In genomic region chr4:56870927-56871326, GRCh38 we compare ENCODE assay signal across 11 cellular contexts. TPM values are rescaled to one million over a fixed set of nuclear protein-coding genes. Genes with fewer than 3 reads are reported as not detected.
DNase-seq lines count a peak whose midpoint lies in the region; ATAC-seq and TF ChIP-seq lines count a peak whose summit lies in the region.
"Had no signal": no experiment of that assay in that cellular context is flagged by ENCODE, and none has a peak within 500 bp of the region (broad histone marks: within the 10 kb centered on the region; RNA-seq: fewer than 3 reads in every experiment).

No MANE protein-coding gene starts in this region.

- no peaks in the 10 kb centered on the region for H3K36me3 Mint-ChIP-seq in WTC11
- no peaks in the 10 kb centered on the region for H3K36me3 Mint-ChIP-seq in nephron (ENCODE audit: low read depth)
- H3K36me3 Mint-ChIP-seq: natural killer cell treated with Interleukin-12 subunit alpha and Interleukin-12 subunit beta and Interleukin-15 and Interleukin-18, amount 100 ng/mL, for 72 hours had no signal

- ATAC-seq in WTC11 (peak; percentile 5; the same call in 1 of the 2 replicates), HG02885 (IDR thresholded peaks at IDR 0.05; ENCODE audit: poor library complexity, unreplicated experiment) (no peak)

- POLR2A ChIA-PET in WTC11 (lab: Charles Lee), result no interaction called here

- peaks cover 33% of the 10 kb centered on the region for H3K4me1 Mint-ChIP-seq in WTC11
- peaks cover 15% of the 10 kb centered on the region for H3K4me1 Mint-ChIP-seq in nephron

- no peaks in the 10 kb centered on the region for H3K27me3 Mint-ChIP-seq in WTC11 (ENCODE audit: low read depth)
- H3K27me3 Mint-ChIP-seq in nephron (ENCODE audit: low read depth), result no peaks in the 10 kb centered on the region
- H3K27me3 Mint-ChIP-seq: natural killer cell treated with Interleukin-12 subunit alpha and Interleukin-12 subunit beta and Interleukin-15 and Interleukin-18, amount 100 ng/mL, for 72 hours had no signal

- TF ChIP-seq CTCF in WTC11 (IDR thresholded peaks at IDR 0.05) (no peak), nephron (IDR thresholded peaks at IDR 0.05; ENCODE audit: unreplicated experiment in 3 of 3) (no peak)

- H3K27ac Mint-ChIP-seq in WTC11 (no peak overlapping the region; the same call in 1 of the 2 replicates), nephron (peak overlapping the region; percentile 92 to 95 (median 93))
- H3K27ac Mint-ChIP-seq: natural killer cell treated with Interleukin-12 subunit alpha and Interleukin-12 subunit beta and Interleukin-15 and Interleukin-18, amount 100 ng/mL, for 72 hours had no signal

- CTCF ChIA-PET in WTC11 (lab: Charles Lee), result interaction anchor here (0.6 to 1.2 kb wide), 2 partner anchors 26 to 765 kb away, joined by 3 read pairs; no protein-coding TSS in a partner anchor

- H3K4me3 Mint-ChIP-seq in WTC11 (no peak overlapping the region), nephron (no peak overlapping the region)
- H3K4me3 Mint-ChIP-seq: natural killer cell treated with Interleukin-12 subunit alpha and Interleukin-12 subunit beta and Interleukin-15 and Interleukin-18, amount 100 ng/mL, for 72 hours had no signal

- DNase-seq in COR-L47 (lab: John Stamatoyannopoulos, UW), result peak; percentile 59
- DNase-seq in NCI-H1092 treated with DMSO at 0.1 percent for 48 hours (lab: John Stamatoyannopoulos, UW), result peak; percentile 89
- DNase-seq in WTC11 (ENCODE audit: low spot score), result no peak
- no peak for DNase-seq in HUDEP-2 (lab: John Stamatoyannopoulos, UW; ENCODE audit: unreplicated experiment in 76 of 76)
- DNase-seq in cerebellar nuclear complex (lab: John Stamatoyannopoulos, UW), result no peak
- no peak for DNase-seq in mucosa of gallbladder (ENCODE audit: low spot score)
- DNase-seq: activated CD4-positive, alpha-beta T cell treated with anti-CD3 and anti-CD28 coated beads for 4 hours had no signal

- no peaks in the 10 kb centered on the region for H3K9me3 Mint-ChIP-seq in WTC11
- no peaks in the 10 kb centered on the region for H3K9me3 Mint-ChIP-seq in nephron
- H3K9me3 Mint-ChIP-seq: natural killer cell treated with Interleukin-12 subunit alpha and Interleukin-12 subunit beta and Interleukin-15 and Interleukin-18, amount 100 ng/mL, for 72 hours had no signal

TF ChIP-seq in WTC11, 78 proteins besides CTCF, POLR2A, EP300 and RAD21:
- TF ChIP-seq E2F1 (CRISPR knock-in tag; IDR thresholded peaks at IDR 0.05) (no peak), ETV6 (CRISPR knock-in tag; IDR thresholded peaks at IDR 0.05) (no peak), STAT6 (CRISPR knock-in tag; conservative IDR thresholded peaks at IDR 0.05; ENCODE audit: low read depth) (no peak), JAZF1 (CRISPR knock-in tag; IDR thresholded peaks at IDR 0.05) (no peak), ZSCAN18 (CRISPR knock-in tag; IDR thresholded peaks at IDR 0.05) (no peak), SP1 (CRISPR knock-in tag; conservative IDR thresholded peaks at IDR 0.05) (no peak), ZNF396 (CRISPR knock-in tag; IDR thresholded peaks at IDR 0.05; ENCODE audit: borderline replicate concordance) (no peak), ATF1 (CRISPR knock-in tag; IDR thresholded peaks at IDR 0.05) (no peak), NR3C1 (CRISPR knock-in tag; conservative IDR thresholded peaks at IDR 0.05; ENCODE audit: low read depth) (no peak), MYBL2 (CRISPR knock-in tag; IDR thresholded peaks at IDR 0.05) (no peak), ELF4 (CRISPR knock-in tag; IDR thresholded peaks at IDR 0.05; ENCODE audit: low read depth) (no peak), PRRX2 (CRISPR knock-in tag; IDR thresholded peaks at IDR 0.05) (no peak), MXD4 (CRISPR knock-in tag; IDR thresholded peaks at IDR 0.05; ENCODE audit: borderline replicate concordance) (no peak)

RNA-seq across cellular contexts. Expression of gene REST, which starts 36.8 kb away (rescaled TPM):
- total RNA-seq in WTC11 (2021), result 73.9 to 76.4 TPM (median 75.1 TPM) in 3 replicates
- total RNA-seq in mucosa of gallbladder, result 48.3 TPM

RNA-seq across cellular contexts. Expression of gene SPINK2, which starts 49.4 kb away (rescaled TPM):
- total RNA-seq in WTC11 (2021) (0.92 to 1.6 TPM (median 1.3 TPM) in 3 replicates), mucosa of gallbladder (0.63 TPM)
- total RNA-seq: bronchial epithelial cell; natural killer cell treated with Interleukin-12 subunit alpha and Interleukin-12 subunit beta and Interleukin-15 and Interleukin-18, amount 100 ng/mL, for 72 hours had no signal

Comparison
In these comparisons a context has a peak if more than half of its experiments do, and no peak if none do; other contexts are left out.
1. DNase-seq: peak in COR-L47 (single experiment) and NCI-H1092 treated with DMSO at 0.1 percent for 48 hours (single experiment); none in WTC11 (single experiment), HUDEP-2 (0 of 76), cerebellar nuclear complex (0 of 2) and mucosa of gallbladder (single experiment).